ENCODE assay signal across 15 cellular contexts in the genomic region with DNA sequence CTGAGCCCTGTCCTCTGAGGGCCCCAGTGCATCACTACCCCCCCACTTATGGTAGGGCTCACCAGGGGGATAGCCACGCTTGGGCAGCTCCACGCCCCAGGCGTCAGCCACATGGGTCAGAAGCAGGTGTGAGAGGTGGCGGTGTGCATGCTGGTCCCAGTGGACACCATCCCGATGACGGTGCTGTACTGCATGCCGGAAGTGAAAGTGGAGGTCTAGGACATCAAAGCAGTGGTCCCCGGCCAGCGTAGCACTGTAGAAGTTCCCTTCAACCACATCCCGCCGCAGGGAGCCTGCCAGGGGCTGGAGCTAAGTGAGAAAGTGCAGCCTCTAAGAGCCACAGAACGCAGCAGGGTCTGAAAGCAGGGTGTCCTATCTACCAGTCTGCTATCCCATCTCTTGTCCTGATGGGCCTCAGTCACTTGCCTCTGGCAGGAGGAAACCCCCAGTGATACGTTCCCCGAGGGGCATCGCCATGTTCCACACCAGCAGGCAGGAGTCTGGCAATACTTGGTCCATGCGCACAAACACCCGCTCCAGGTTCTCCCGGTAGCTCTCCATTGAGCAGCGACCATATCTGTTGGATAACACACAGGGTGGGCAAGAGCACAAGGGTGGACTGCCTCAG. TPM values are rescaled to one million over a fixed set of nuclear protein-coding genes. Genes with fewer than 3 reads are reported as not detected.
A peak's percentile ranks its signal among the peaks of the same experiment; 100 is the strongest.
DNase-seq lines count a peak whose midpoint lies in the region; ATAC-seq, FAIRE-seq and TF ChIP-seq lines count a peak whose summit lies in the region.
"Had no signal": no experiment of that assay in that cellular context is flagged by ENCODE, and none has a peak within 500 bp of the region (broad histone marks: within the 10 kb centered on the region; RNA-seq: fewer than 3 reads in every experiment).

No MANE protein-coding gene starts in this region.

- no peak overlapping the region for H3K9ac ChIP-seq in kidney (ENCODE audit: low read length in 2 of 2)

- H3K4me1 ChIP-seq in right cardiac atrium (ENCODE audit: control insufficient read depth, insufficient read depth, low read length) (no peaks in the 10 kb centered on the region), kidney (ENCODE audit: control insufficient read depth in 1 of 2, insufficient read depth in 1 of 2, low read depth in 1 of 2, low read length in 2 of 2) (peaks cover 0 to 9% of the 10 kb centered on the region in 2 donors)

- no peaks in the 10 kb centered on the region for H3K36me3 ChIP-seq in kidney (ENCODE audit: control insufficient read depth in 1 of 2, insufficient read depth in 2 of 2, low read length in 2 of 2)

- DNase-seq in cardiac septum (ENCODE audit: low spot score) = peak; percentile 63
- no peak for DNase-seq in right cardiac atrium
- DNase-seq in kidney = peak; percentile 53
- DNase-seq in EL = no peak
- DNase-seq in ecto neural progenitor cell (ENCODE audit: low spot score) = no peak
- no peak for DNase-seq in middle frontal gyrus (ENCODE audit: extremely low spot score, low spot score)
- DNase-seq: AML-193, DMS53, IMR-90, left lung, NCI-H2081, NCI-H526 treated with DMSO at 0.1 percent for 48 hours had no signal

- intact Hi-C loops in cardiac septum (cut with DNase I) = no loop called here
- intact Hi-C loops in right cardiac atrium (cut with DNase I) = no loop called here
- intact Hi-C loops in kidney (cut with DNase I) = no loop called here

- WGBS in right cardiac atrium = 96% methylated on average over 19 of the region's 19 CpGs

- H3K9me3 ChIP-seq in right cardiac atrium (ENCODE audit: control insufficient read depth, low read length) (no peaks in the 10 kb centered on the region), kidney (ENCODE audit: control insufficient read depth in 1 of 2, low read length in 2 of 2) (no peaks in the 10 kb centered on the region)
- H3K9me3 ChIP-seq: left lung had no signal

- no peak for FAIRE-seq in kidney (lab: Jason Lieb, UNC)
- FAIRE-seq: H1 had no signal

- no peak for ATAC-seq in right cardiac atrium
- peak; percentile 31 for ATAC-seq in HG03060 (IDR thresholded peaks at IDR 0.05; ENCODE audit: low read depth, unreplicated experiment)
- ATAC-seq: left lung, SK-N-SH treated with all-trans-retinoic acid at 6 μM for 48 hours had no signal

- TF ChIP-seq CTCF in kidney (IDR thresholded peaks at IDR 0.05; ENCODE audit: borderline replicate concordance, extremely low read depth, insufficient read depth) = no peak

- no peaks in the 10 kb centered on the region for H3K27me3 ChIP-seq in right cardiac atrium (ENCODE audit: control insufficient read depth, insufficient read depth)
- H3K27me3 ChIP-seq: left lung had no signal

- H3K27ac ChIP-seq in right cardiac atrium (ENCODE audit: low read length) (no peak overlapping the region), kidney (ENCODE audit: low read depth in 2 of 2, low read length in 2 of 2) (no peak overlapping the region)
- H3K27ac ChIP-seq: left lung had no signal

- H3K4me3 ChIP-seq in right cardiac atrium (ENCODE audit: low read length) (no peak overlapping the region), kidney (ENCODE audit: low read length in 2 of 2) (no peak overlapping the region)
- H3K4me3 ChIP-seq: left lung had no signal

RNA-seq across cellular contexts. Expression of gene PCED1A, which starts 2.2 kb away (rescaled TPM):
- total RNA-seq in cardiac septum = 12.8 TPM
- total RNA-seq in right cardiac atrium = 10 to 100 TPM; 13.7 to 17.9 (median 17.2) TPM
- 13.9 TPM for polyA plus RNA-seq in right cardiac atrium
- 47.7 TPM for total RNA-seq in kidney
- 43.6 TPM for polyA plus RNA-seq in kidney (ENCODE audit: insufficient read depth, low read depth, low replicate concordance)

RNA-seq across cellular contexts. Expression of gene VPS16, which starts 2.3 kb away (rescaled TPM):
- total RNA-seq in cardiac septum (23.3 TPM), right cardiac atrium (10 to 100 TPM; 19.1 to 24.2 (median 20.9) TPM), kidney (38.6 TPM)
- polyA plus RNA-seq in right cardiac atrium (16.8 TPM), kidney (ENCODE audit: insufficient read depth, low read depth, low replicate concordance) (38.8 TPM)

RNA-seq across cellular contexts. Expression of gene TMEM239, which starts 22.1 kb away (rescaled TPM):
- total RNA-seq in cardiac septum = not detected
- total RNA-seq in right cardiac atrium = not detected
- not detected for polyA plus RNA-seq in right cardiac atrium
- total RNA-seq in kidney = not detected
- polyA plus RNA-seq in kidney (ENCODE audit: insufficient read depth, low read depth, low replicate concordance) = not detected
- total RNA-seq: H1, IMR-90, left lung had no signal
- polyA plus RNA-seq: H1 had no signal

RNA-seq across cellular contexts. Expression of gene C20orf141, which starts 23.5 kb away (rescaled TPM):
- total RNA-seq in cardiac septum (not detected), right cardiac atrium (not detected), kidney (not detected)
- polyA plus RNA-seq in right cardiac atrium (not detected), kidney (ENCODE audit: insufficient read depth, low read depth, low replicate concordance) (not detected)
- total RNA-seq: H1, left lung had no signal
- polyA plus RNA-seq: H1 had no signal

RNA-seq across cellular contexts. Expression of gene PTPRA, which starts 35.0 kb away (rescaled TPM):
- total RNA-seq in cardiac septum (23.5 TPM), right cardiac atrium (10 to 100 TPM; 32.6 to 37.5 (median 35.7) TPM), kidney (70.3 TPM)
- polyA plus RNA-seq in right cardiac atrium (11.8 TPM), kidney (ENCODE audit: insufficient read depth, low read depth, low replicate concordance) (33.1 TPM)

Comparison
In these comparisons a context has a peak if more than half of its experiments do, and no peak if none do; other contexts are left out.
1. DNase-seq: peak in cardiac septum (single experiment) and kidney (single experiment); none in right cardiac atrium (0 of 3), EL (single experiment), ecto neural progenitor cell (single experiment) and middle frontal gyrus (single experiment).